Comparison of ENCODE assay signal across 18 cellular contexts in genomic region chr6:147779624-147780023, GRCh38.
"Had no signal": no experiment of that assay in that cellular context is flagged by ENCODE, and none has a peak within 500 bp of the region (broad histone marks: within the 10 kb centered on the region; RNA-seq: fewer than 3 reads in every experiment).

No MANE protein-coding gene starts in this region.

- H3K36me3 Mint-ChIP-seq: memory B cell; naive thymus-derived CD4-positive, alpha-beta T cell; type B pancreatic cell had no signal

- H3K4me1 Mint-ChIP-seq: memory B cell; naive thymus-derived CD4-positive, alpha-beta T cell had no signal

- H3K9me3 ChIP-seq: esophagus muscularis mucosa, gastrocnemius medialis, heart right ventricle, left ventricle myocardium inferior, lower lobe of right lung, ovary had no signal

- H3K36me3 ChIP-seq: esophagus muscularis mucosa, gastrocnemius medialis, heart right ventricle, left ventricle myocardium inferior, lower lobe of right lung, ovary had no signal

- DNase-seq: effector memory CD8-positive, alpha-beta T cell; gastrocnemius medialis; heart right ventricle; hypothalamus; islet precursor cell; left ventricle myocardium inferior; lower lobe of right lung; naive thymus-derived CD4-positive, alpha-beta T cell; ovary; right cardiac atrium; small intestine; stimulated activated CD4-positive, alpha-beta T cell treated with anti-CD3 and anti-CD28 coated beads, Interleukin-2, amount 100 ng/mL, for 48 hours; stimulated activated naive CD4-positive, alpha-beta T cell treated with Interleukin-2 at 50 U/mL for 16 hours had no signal

- H3K4me1 ChIP-seq: esophagus muscularis mucosa, gastrocnemius medialis, heart right ventricle, left ventricle myocardium inferior, lower lobe of right lung had no signal

- ATAC-seq: effector memory CD8-positive, alpha-beta T cell; gastrocnemius medialis; heart right ventricle; lower lobe of right lung; naive thymus-derived CD4-positive, alpha-beta T cell; right cardiac atrium had no signal

- H3K27me3 Mint-ChIP-seq: dendritic cell treated with granulocyte-macrophage colony-stimulating factor and Interleukin-4, amounts not matched to agents 40 ng/mL and 50 ng/mL, for 4 days; effector memory CD8-positive, alpha-beta T cell; memory B cell; naive thymus-derived CD4-positive, alpha-beta T cell had no signal

- H3K27ac Mint-ChIP-seq: dendritic cell treated with granulocyte-macrophage colony-stimulating factor and Interleukin-4, amounts not matched to agents 40 ng/mL and 50 ng/mL, for 4 days; effector memory CD8-positive, alpha-beta T cell; memory B cell; naive thymus-derived CD4-positive, alpha-beta T cell; type B pancreatic cell had no signal

- H3K27ac ChIP-seq: epithelial cell of prostate, esophagus muscularis mucosa, gastrocnemius medialis, heart right ventricle, left ventricle myocardium inferior, lower lobe of right lung, ovary had no signal

- H3K4me3 ChIP-seq: esophagus muscularis mucosa, gastrocnemius medialis, heart right ventricle, left ventricle myocardium inferior, lower lobe of right lung, ovary had no signal

- H3K9me3 Mint-ChIP-seq: dendritic cell treated with granulocyte-macrophage colony-stimulating factor and Interleukin-4, amounts not matched to agents 40 ng/mL and 50 ng/mL, for 4 days; memory B cell; type B pancreatic cell had no signal

- H3K27me3 ChIP-seq: esophagus muscularis mucosa, gastrocnemius medialis, heart right ventricle, ovary had no signal

- H3K4me3 Mint-ChIP-seq: dendritic cell treated with granulocyte-macrophage colony-stimulating factor and Interleukin-4, amounts not matched to agents 40 ng/mL and 50 ng/mL, for 4 days; effector memory CD8-positive, alpha-beta T cell; memory B cell; naive thymus-derived CD4-positive, alpha-beta T cell; type B pancreatic cell had no signal
